In the genomic region with DNA sequence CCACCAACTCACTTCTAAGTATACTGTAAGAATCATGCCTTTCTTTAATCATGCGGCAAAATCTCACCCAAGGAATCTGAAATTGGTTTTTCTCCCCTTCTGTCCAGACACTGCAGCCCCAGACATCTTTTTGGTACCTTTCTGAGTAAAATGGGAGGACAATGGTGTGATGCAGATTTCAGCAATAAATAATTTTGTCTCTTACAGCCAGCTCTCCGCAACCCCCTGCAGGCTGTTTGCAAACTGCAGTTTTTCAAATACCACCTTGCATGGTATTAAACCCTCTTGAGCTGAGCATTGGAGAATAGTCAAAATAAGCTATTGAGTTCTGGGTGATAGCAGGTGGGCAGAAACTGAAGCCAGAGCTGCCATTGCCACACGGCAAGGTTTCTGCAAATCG, we compare ENCODE assay signal across 8 cellular contexts. TPM values are rescaled to one million over a fixed set of nuclear protein-coding genes. Genes with fewer than 3 reads are reported as not detected.
A peak's percentile ranks its signal among the peaks of the same experiment; 100 is the strongest.
DNase-seq lines count a peak whose midpoint lies in the region; ATAC-seq, FAIRE-seq and TF ChIP-seq lines count a peak whose summit lies in the region.

No MANE protein-coding gene starts in this region.

- no peaks in the 10 kb centered on the region for H3K36me3 Mint-ChIP-seq in activated CD4-positive, alpha-beta T cell treated with anti-CD3 and anti-CD28 coated beads, Interleukin-2, amount 10 ng/mL, durations not matched to agents 7 days and 5 days (ENCODE audit: low read depth)

- H3K4me3 ChIP-seq in NB4 (ENCODE audit: low read depth, low read length) = no peak overlapping the region
- H3K4me3 ChIP-seq in cardiac fibroblast (replicated peaks in 1 of 2; ENCODE audit: low read depth in 2 of 2, low read length in 2 of 2) = no peak overlapping the region

- no peaks in the 10 kb centered on the region for H3K4me1 Mint-ChIP-seq in activated CD4-positive, alpha-beta T cell treated with anti-CD3 and anti-CD28 coated beads, Interleukin-2, amount 10 ng/mL, durations not matched to agents 7 days and 5 days

- CTCF ChIA-PET in activated CD4-positive, alpha-beta T cell treated with anti-CD3 and anti-CD28 coated beads, Interleukin-2, amount 10 ng/mL, durations not matched to agents 7 days and 5 days (lab: Charles Lee) = no interaction called here

- no peaks in the 10 kb centered on the region for H3K27me3 Mint-ChIP-seq in activated CD4-positive, alpha-beta T cell treated with anti-CD3 and anti-CD28 coated beads, Interleukin-2, amount 10 ng/mL, durations not matched to agents 7 days and 5 days

- H3K27ac Mint-ChIP-seq in activated CD4-positive, alpha-beta T cell treated with anti-CD3 and anti-CD28 coated beads, Interleukin-2, amount 10 ng/mL, durations not matched to agents 7 days and 5 days = no peak overlapping the region

- DNase-seq in D721Med (ENCODE audit: insufficient read length, low spot score) (no peak), NB4 (ENCODE audit: low read depth) (peak; percentile 27), cardiac fibroblast (ENCODE audit: low read depth in 2 of 2) (peak; percentile 68 to 72), myocyte (ENCODE audit: low read depth) (peak; percentile 55)
- DNase-seq in activated CD4-positive, alpha-beta T cell treated with anti-CD3 and anti-CD28 coated beads, Interleukin-2, amount 10 ng/mL, durations not matched to agents 7 days and 5 days = no peak

- TF ChIP-seq CTCF in D721Med (IDR thresholded peaks at IDR 0.05; ENCODE audit: insufficient read depth, missing control alignments) (peak; percentile 73), NB4 (IDR thresholded peaks at IDR 0.05; ENCODE audit: low read depth, low read length) (peak; percentile 44), cardiac fibroblast (IDR thresholded peaks at IDR 0.05; ENCODE audit: low read depth, low read length) (peak; percentile 87)

- no peak for TF ChIP-seq POLR2A in NB4 (IDR thresholded peaks at IDR 0.05; ENCODE audit: extremely low read depth, insufficient read length)

- FAIRE-seq in D721Med (lab: Jason Lieb, UNC) = no peak

- POLR2A ChIA-PET in activated CD4-positive, alpha-beta T cell treated with anti-CD3 and anti-CD28 coated beads, Interleukin-2, amount 10 ng/mL, durations not matched to agents 7 days and 5 days (lab: Charles Lee) = no interaction called here

- ATAC-seq in GM19035 (IDR thresholded peaks at IDR 0.05; ENCODE audit: unreplicated experiment) (no peak), HG02870 (IDR thresholded peaks at IDR 0.05; ENCODE audit: unreplicated experiment) (no peak), HG02852 (IDR thresholded peaks at IDR 0.05; ENCODE audit: unreplicated experiment) (no peak)

- no peak overlapping the region for H3K4me3 Mint-ChIP-seq in activated CD4-positive, alpha-beta T cell treated with anti-CD3 and anti-CD28 coated beads, Interleukin-2, amount 10 ng/mL, durations not matched to agents 7 days and 5 days

- peaks cover 6% of the 10 kb centered on the region for H3K9me3 Mint-ChIP-seq in activated CD4-positive, alpha-beta T cell treated with anti-CD3 and anti-CD28 coated beads, Interleukin-2, amount 10 ng/mL, durations not matched to agents 7 days and 5 days

RNA-seq across cellular contexts. Expression of a gene that starts 32.2 kb away (rescaled TPM):
- total RNA-seq in myocyte = 0.42 and 0.59 TPM in 2 replicates
- 0.57 TPM for polyA plus RNA-seq in myocyte (2012)
- total RNA-seq in activated CD4-positive, alpha-beta T cell treated with anti-CD3 and anti-CD28 coated beads, Interleukin-2, amount 10 ng/mL, durations not matched to agents 7 days and 5 days = not detected

Comparison
In these comparisons a context has a peak if more than half of its experiments do, and no peak if none do; other contexts are left out.
1. DNase-seq: peak in NB4 (single experiment), cardiac fibroblast (2 of 2) and myocyte (single experiment); none in D721Med (single experiment) and activated CD4-positive, alpha-beta T cell treated with anti-CD3 and anti-CD28 coated beads, Interleukin-2, amount 10 ng/mL, durations not matched to agents 7 days and 5 days (single experiment).
2. Peak in every context shown above with its lines, with median percentiles within 50 percentile points of each other: CTCF ChIP-seq.